In the genomic region with DNA sequence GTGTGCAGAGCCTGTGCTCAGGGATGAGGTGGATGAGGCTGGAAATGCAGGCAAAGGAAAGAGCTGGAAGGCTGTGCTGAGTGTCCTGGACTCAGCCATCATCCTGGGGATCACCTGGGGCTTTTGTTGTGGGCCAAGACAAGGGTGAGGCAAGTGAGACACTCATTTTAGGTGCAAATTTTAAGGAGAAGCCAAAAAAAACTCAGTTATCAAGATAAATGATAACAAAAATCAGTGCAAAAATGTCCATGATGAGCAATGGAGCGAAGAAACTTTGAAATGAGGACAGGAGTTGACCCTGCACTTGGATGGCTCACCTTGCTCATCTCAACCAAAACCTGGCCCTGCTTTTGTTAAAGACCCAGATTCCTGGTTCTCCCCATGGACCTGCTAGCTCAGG, we compare ENCODE assay signal across 1 cellular context.
TF ChIP-seq lines count a peak whose summit lies in the region.

No MANE protein-coding gene starts in this region.

TF ChIP-seq in H1, 55 proteins besides CTCF, POLR2A, EP300 and RAD21:
- TF ChIP-seq SP2 (IDR thresholded peaks at IDR 0.05; ENCODE audit: low read length) (no peak), SP4 (IDR thresholded peaks at IDR 0.05; ENCODE audit: low read length) (no peak), BACH1 (IDR thresholded peaks at IDR 0.05; ENCODE audit: low read length) (no peak), RFX5 (IDR thresholded peaks at IDR 0.05; ENCODE audit: borderline replicate concordance, low read depth, low read length) (no peak)
TF ChIP-seq in H1: peak in this region for 0.
